ENCODE assay signal across 16 cellular contexts in the genomic region with DNA sequence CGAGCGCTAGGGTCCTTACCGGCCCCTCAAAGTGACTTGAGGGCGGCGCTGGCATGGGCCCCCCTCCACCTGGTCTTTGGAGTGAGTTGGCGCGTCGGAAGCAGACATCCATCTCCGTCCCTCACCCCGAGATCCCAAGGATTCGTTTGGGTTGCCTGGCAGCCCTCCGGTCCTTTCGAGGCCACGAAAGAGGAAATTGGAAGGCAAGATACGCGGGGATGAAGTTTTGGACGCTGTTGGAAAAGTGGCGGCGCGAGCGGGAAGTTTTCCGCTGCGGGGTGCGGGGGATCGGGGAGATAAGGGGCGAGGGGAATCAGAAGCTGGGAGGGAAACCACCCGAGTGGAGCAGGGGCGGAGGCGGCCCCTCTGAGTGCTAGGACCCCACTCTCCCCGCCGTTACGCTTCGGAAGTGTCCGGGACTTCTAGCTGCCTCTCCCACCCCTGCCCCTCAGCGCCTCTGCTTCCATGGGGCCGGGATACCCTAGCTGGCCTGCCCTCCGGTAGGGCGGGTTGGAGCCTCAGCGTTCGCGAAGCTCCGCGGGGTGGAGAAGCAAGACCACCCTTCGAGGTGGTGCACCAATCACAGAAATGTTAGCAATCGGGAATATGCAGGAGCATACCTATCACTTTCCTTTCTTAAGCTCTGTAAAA. TPM values are rescaled to one million over a fixed set of nuclear protein-coding genes. Genes with fewer than 3 reads are reported as not detected.
DNase-seq lines count a peak whose midpoint lies in the region; ATAC-seq, FAIRE-seq and TF ChIP-seq lines count a peak whose summit lies in the region.
"Had no signal": no experiment of that assay in that cellular context is flagged by ENCODE, and none has a peak within 500 bp of the region (broad histone marks: within the 10 kb centered on the region; RNA-seq: fewer than 3 reads in every experiment).

No MANE protein-coding gene starts in this region.

- H3K79me2 ChIP-seq in astrocyte (ENCODE audit: insufficient read depth, low read length) = no peaks in the 10 kb centered on the region

- H3K27ac ChIP-seq in astrocyte (ENCODE audit: low read depth, low read length) (no peak overlapping the region), stomach (no peak overlapping the region)
- H3K27ac ChIP-seq in naive thymus-derived CD4-positive, alpha-beta T cell (ENCODE audit: low read depth, low read length) = no peak overlapping the region
- H3K27ac ChIP-seq: brain microvascular endothelial cell, SJSA1 had no signal

- H3K9me3 ChIP-seq in astrocyte (ENCODE audit: insufficient read depth, low read depth, low read length) (no peaks in the 10 kb centered on the region), stomach (peaks cover 0 to 23% (median 9%) of the 10 kb centered on the region in 4 donors)
- no peaks in the 10 kb centered on the region for H3K9me3 ChIP-seq in naive thymus-derived CD4-positive, alpha-beta T cell (ENCODE audit: control insufficient read depth in 2 of 3, low read length in 3 of 3)
- H3K9me3 ChIP-seq: SJSA1 had no signal

- H3K4me3 Mint-ChIP-seq in activated T-cell treated with anti-CD3 and anti-CD28 coated beads, Interleukin-2, amount 50 U/mL, for 72 hours = peak overlapping the region; percentile 62 to 64
- H3K4me3 Mint-ChIP-seq in astrocyte (ENCODE audit: unreplicated experiment) = no peak overlapping the region
- H3K4me3 Mint-ChIP-seq in naive thymus-derived CD4-positive, alpha-beta T cell = peak overlapping the region in 6 of 10 donors; percentile 44 to 61 (median 54)

- no peak for DNase-seq in activated T-cell treated with anti-CD3 and anti-CD28 coated beads, Interleukin-2, amount 50 U/mL, for 72 hours
- no peak for DNase-seq in activated T-cell treated with anti-CD3 and anti-CD28 coated beads, Interleukin-2, amount 50 U/mL, for 48 hours
- no peak for DNase-seq in astrocyte (ENCODE audit: low read depth)
- no peak for DNase-seq in naive thymus-derived CD4-positive, alpha-beta T cell
- no peak for DNase-seq in stomach
- DNase-seq in NCI-H748 treated with DMSO at 0.1 percent for 48 hours (lab: John Stamatoyannopoulos, UW) = no peak
- DNase-seq: activated CD4-positive, alpha-beta T cell treated with anti-CD3 and anti-CD28 coated beads, Interleukin-2, amount 50 U/mL, for 1 hour; activated effector memory CD4-positive, alpha-beta T cell treated with Interleukin-2 at 50 U/mL for 16 hours; brain microvascular endothelial cell; EL; hippocampal formation; NCI-H1694 had no signal

- TF ChIP-seq EP300 in stomach (IDR thresholded peaks at IDR 0.05) = no peak

- intact Hi-C loops in naive thymus-derived CD4-positive, alpha-beta T cell (cut with micrococcal nuclease) = no loop called here
- intact Hi-C loops in stomach (cut with DNase I; ENCODE audit: low total_unique reads) = no loop called here

- no peak for FAIRE-seq in astrocyte (lab: Jason Lieb, UNC)

- no peak overlapping the region for H2AFZ ChIP-seq in astrocyte (ENCODE audit: low read depth, low read length)

- peaks cover 5% of the 10 kb centered on the region for H3K4me1 Mint-ChIP-seq in activated T-cell treated with anti-CD3 and anti-CD28 coated beads, Interleukin-2, amount 50 U/mL, for 72 hours (ENCODE audit: low read depth)
- H3K4me1 Mint-ChIP-seq in astrocyte (ENCODE audit: low read depth, unreplicated experiment) = no peaks in the 10 kb centered on the region
- H3K4me1 Mint-ChIP-seq in naive thymus-derived CD4-positive, alpha-beta T cell = peaks cover 0 to 6% (median 0%) of the 10 kb centered on the region in 7 donors

- H3K27me3 Mint-ChIP-seq in activated T-cell treated with anti-CD3 and anti-CD28 coated beads, Interleukin-2, amount 50 U/mL, for 72 hours (ENCODE audit: low read depth) = peaks cover 71% of the 10 kb centered on the region
- peaks cover 3% of the 10 kb centered on the region for H3K27me3 Mint-ChIP-seq in astrocyte (ENCODE audit: low read depth, unreplicated experiment)
- peaks cover 30 to 48% (median 39%) of the 10 kb centered on the region in 5 donors for H3K27me3 Mint-ChIP-seq in naive thymus-derived CD4-positive, alpha-beta T cell

- no peak overlapping the region for H3K27ac Mint-ChIP-seq in activated T-cell treated with anti-CD3 and anti-CD28 coated beads, Interleukin-2, amount 50 U/mL, for 72 hours
- no peak overlapping the region for H3K27ac Mint-ChIP-seq in astrocyte (ENCODE audit: unreplicated experiment)
- H3K27ac Mint-ChIP-seq in naive thymus-derived CD4-positive, alpha-beta T cell = no peak overlapping the region

- H4K20me1 ChIP-seq in astrocyte (ENCODE audit: insufficient read depth, low read length) = no peaks in the 10 kb centered on the region

- no peak for ATAC-seq in activated T-cell treated with anti-CD3 and anti-CD28 coated beads, Interleukin-2, amount 50 U/mL, for 72 hours (replicated peaks in 1 of 2)
- no peak for ATAC-seq in naive thymus-derived CD4-positive, alpha-beta T cell
- ATAC-seq in GM21737 (IDR thresholded peaks at IDR 0.05; ENCODE audit: unreplicated experiment) = no peak
- no peak for ATAC-seq in HG03039 (IDR thresholded peaks at IDR 0.05; ENCODE audit: unreplicated experiment)

- 1 to 49% (median 6%) methylated on average over 17 to 45 of the region's 45 CpGs for WGBS in stomach, 5 donors

- CTCF ChIA-PET in naive thymus-derived CD4-positive, alpha-beta T cell (lab: Charles Lee) = no interaction called here

- H3K9me3 Mint-ChIP-seq in activated T-cell treated with anti-CD3 and anti-CD28 coated beads, Interleukin-2, amount 50 U/mL, for 72 hours = no peaks in the 10 kb centered on the region
- no peaks in the 10 kb centered on the region for H3K9me3 Mint-ChIP-seq in astrocyte (ENCODE audit: unreplicated experiment)
- peaks cover 0 to 10% (median 0%) of the 10 kb centered on the region in 11 donors for H3K9me3 Mint-ChIP-seq in naive thymus-derived CD4-positive, alpha-beta T cell

- H3K36me3 ChIP-seq in astrocyte (ENCODE audit: insufficient read depth, low read length) = no peaks in the 10 kb centered on the region
- H3K36me3 ChIP-seq in naive thymus-derived CD4-positive, alpha-beta T cell (ENCODE audit: control insufficient read depth in 2 of 3, insufficient read depth in 3 of 3, low read length in 3 of 3) = no peaks in the 10 kb centered on the region
- no peaks in the 10 kb centered on the region for H3K36me3 ChIP-seq in stomach
- H3K36me3 ChIP-seq: brain microvascular endothelial cell, SJSA1 had no signal

- POLR2A ChIA-PET in naive thymus-derived CD4-positive, alpha-beta T cell (lab: Charles Lee) = no interaction called here

- no peak overlapping the region for H3K9ac ChIP-seq in astrocyte (ENCODE audit: low read length)

- no peaks in the 10 kb centered on the region for H3K36me3 Mint-ChIP-seq in activated T-cell treated with anti-CD3 and anti-CD28 coated beads, Interleukin-2, amount 50 U/mL, for 72 hours (ENCODE audit: insufficient read depth in 2 of 2)
- H3K36me3 Mint-ChIP-seq in astrocyte (ENCODE audit: low read depth, unreplicated experiment) = no peaks in the 10 kb centered on the region
- no peaks in the 10 kb centered on the region for H3K36me3 Mint-ChIP-seq in naive thymus-derived CD4-positive, alpha-beta T cell

- no peaks in the 10 kb centered on the region for H3K4me1 ChIP-seq in astrocyte (ENCODE audit: insufficient read depth, low read length)
- no peaks in the 10 kb centered on the region for H3K4me1 ChIP-seq in naive thymus-derived CD4-positive, alpha-beta T cell (ENCODE audit: control insufficient read depth in 2 of 2, insufficient read depth in 2 of 2, low read length in 2 of 2)
- peaks cover 0 to 14% (median 11%) of the 10 kb centered on the region in 4 donors for H3K4me1 ChIP-seq in stomach
- H3K4me1 ChIP-seq: SJSA1 had no signal

- no peak for TF ChIP-seq POLR2A in stomach (IDR thresholded peaks at IDR 0.05)

- TF ChIP-seq CTCF in astrocyte (IDR thresholded peaks at IDR 0.05; ENCODE audit: insufficient read depth, low read depth, low read length) = no peak
- no peak for TF ChIP-seq CTCF in stomach (IDR thresholded peaks at IDR 0.05)

- H3K27me3 ChIP-seq in astrocyte (ENCODE audit: insufficient read depth, low read length) (peaks cover 16% of the 10 kb centered on the region), stomach (peaks cover 0 to 58% (median 45%) of the 10 kb centered on the region in 3 donors)
- H3K27me3 ChIP-seq in naive thymus-derived CD4-positive, alpha-beta T cell (ENCODE audit: control insufficient read depth in 2 of 2, insufficient read depth in 2 of 2, low read length in 2 of 2) = no peaks in the 10 kb centered on the region
- H3K27me3 ChIP-seq: SJSA1 had no signal

- H3K4me2 ChIP-seq in astrocyte (ENCODE audit: low read length) = peak overlapping the region; percentile 46

- H3K4me3 ChIP-seq in astrocyte (ENCODE audit: insufficient read depth, low read depth, low read length) = no peak overlapping the region
- H3K4me3 ChIP-seq in naive thymus-derived CD4-positive, alpha-beta T cell (ENCODE audit: low read length) = no peak overlapping the region
- H3K4me3 ChIP-seq in stomach = peak overlapping the region in 3 of 4 donors; percentile 23 to 33 (median 28)
- H3K4me3 ChIP-seq: SJSA1 had no signal

RNA-seq across cellular contexts. Expression of a gene that starts 57.8 kb away (rescaled TPM):
- total RNA-seq in activated T-cell treated with anti-CD3 and anti-CD28 coated beads, Interleukin-2, amount 50 U/mL, for 72 hours = not detected
- total RNA-seq in astrocyte (2.3 and 2.8 TPM in 2 replicates), stomach (under 1 TPM in 1 of 5 donors, not detected in 4; 0.73 TPM)
- 1 to 10 TPM in 1 of 5 experiments, under 1 TPM in 2, not detected in 2; 0.05 to 2.5 (median 0.29) TPM for total RNA-seq in naive thymus-derived CD4-positive, alpha-beta T cell
- polyA plus RNA-seq in naive thymus-derived CD4-positive, alpha-beta T cell = not detected
- under 1 TPM in 2 of 3 donors, not detected in 1; 0.05 to 0.06 TPM for polyA plus RNA-seq in stomach
- total RNA-seq: NCI-H460, SJSA1 had no signal

Comparison
In these comparisons a context has a peak if more than half of its experiments do, and no peak if none do; other contexts are left out.
1. H3K4me3 ChIP-seq: peak in stomach (3 of 4); none in astrocyte (single experiment) and naive thymus-derived CD4-positive, alpha-beta T cell (single experiment).